ENCODE assay signal across 8 cellular contexts in genomic region chr2:236570081-236570979, GRCh38. TPM values are rescaled to one million over a fixed set of nuclear protein-coding genes. Genes with fewer than 3 reads are reported as not detected.
DNase-seq lines count a peak whose midpoint lies in the region; ATAC-seq and TF ChIP-seq lines count a peak whose summit lies in the region.

No MANE protein-coding gene starts in this region.

- H3K36me3 ChIP-seq in SK-N-MC (ENCODE audit: insufficient read depth, low read length) (no peaks in the 10 kb centered on the region), suprapubic skin (no peaks in the 10 kb centered on the region)

- ATAC-seq in HG03378 (IDR thresholded peaks at IDR 0.05; ENCODE audit: unreplicated experiment), result no peak

- TF ChIP-seq POLR2A in suprapubic skin (IDR thresholded peaks at IDR 0.05), result no peak

- no peak overlapping the region for H3K27ac ChIP-seq in SK-N-MC
- peak overlapping the region; percentile 69 for H3K27ac ChIP-seq in suprapubic skin

- WGBS in suprapubic skin, result 25% methylated on average over 6 of the region's 6 CpGs

- H3K4me3 ChIP-seq in SK-N-MC, result peak overlapping the region; percentile 68
- H3K4me3 ChIP-seq in iPS-18c (ENCODE audit: insufficient read depth, low read depth, low read length), result peak overlapping the region; percentile 29; the same call in 1 of the 2 replicates
- peak overlapping the region; percentile 53 for H3K4me3 ChIP-seq in suprapubic skin

- H3K4me1 ChIP-seq in suprapubic skin, result peaks cover 64% of the 10 kb centered on the region

- H3K9me3 ChIP-seq in SK-N-MC (ENCODE audit: low read depth, low read length) (no peaks in the 10 kb centered on the region), iPS-18c (ENCODE audit: control insufficient read depth, insufficient read depth, low read length) (no peaks in the 10 kb centered on the region), suprapubic skin (no peaks in the 10 kb centered on the region)

- peak; percentile 14 for DNase-seq in NCI-H1694 treated with DMSO at 0.1 percent for 48 hours (lab: John Stamatoyannopoulos, UW)
- no peak for DNase-seq in NCI-H1694 (lab: John Stamatoyannopoulos, UW)
- no peak for DNase-seq in SK-N-MC (ENCODE audit: low read depth, low spot score)
- DNase-seq in suprapubic skin (ENCODE audit: low spot score in 2 of 2), result no peak
- no peak for DNase-seq in DMS53 (lab: John Stamatoyannopoulos, UW)
- DNase-seq in medulla oblongata (ENCODE audit: extremely low spot score), result no peak

- TF ChIP-seq EP300 in suprapubic skin (IDR thresholded peaks at IDR 0.05), result no peak

- no peak overlapping the region for H3K9ac ChIP-seq in SK-N-MC (ENCODE audit: insufficient read length)

- peaks cover 2% of the 10 kb centered on the region for H3K27me3 ChIP-seq in suprapubic skin

- no peak for TF ChIP-seq CTCF in suprapubic skin (IDR thresholded peaks at IDR 0.05)

RNA-seq across cellular contexts. Expression of gene ACKR3, which starts 0.7 kb away (rescaled TPM):
- total RNA-seq in suprapubic skin, result 10 to 100 TPM; 15.8 to 51.5 (median 34.9) TPM
